1 cellular context compared by ENCODE assay signal in the genomic region with DNA sequence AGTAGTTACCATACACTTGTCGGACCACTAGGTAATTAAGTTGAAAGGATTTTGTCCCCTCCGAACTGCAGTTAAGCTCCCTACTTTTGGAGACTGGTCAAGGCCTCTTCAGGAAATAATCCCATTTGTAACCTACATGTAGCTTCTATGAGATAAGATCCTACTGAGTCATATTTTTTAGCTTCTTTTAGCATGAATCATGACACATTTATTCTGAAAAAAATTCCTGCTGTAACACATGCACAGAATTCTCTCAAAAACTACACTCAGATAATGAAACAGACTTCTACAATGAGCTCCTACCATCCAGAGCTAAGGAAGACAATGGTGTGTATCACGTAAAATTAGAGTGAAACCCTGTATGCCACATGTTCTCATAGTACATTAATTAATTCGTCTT.
TF ChIP-seq lines count a peak whose summit lies in the region.

No MANE protein-coding gene starts in this region.

TF ChIP-seq in GM23338, 12 proteins besides CTCF, POLR2A, EP300 and RAD21 (continued from another document):
- TF ChIP-seq, protein P1, sequence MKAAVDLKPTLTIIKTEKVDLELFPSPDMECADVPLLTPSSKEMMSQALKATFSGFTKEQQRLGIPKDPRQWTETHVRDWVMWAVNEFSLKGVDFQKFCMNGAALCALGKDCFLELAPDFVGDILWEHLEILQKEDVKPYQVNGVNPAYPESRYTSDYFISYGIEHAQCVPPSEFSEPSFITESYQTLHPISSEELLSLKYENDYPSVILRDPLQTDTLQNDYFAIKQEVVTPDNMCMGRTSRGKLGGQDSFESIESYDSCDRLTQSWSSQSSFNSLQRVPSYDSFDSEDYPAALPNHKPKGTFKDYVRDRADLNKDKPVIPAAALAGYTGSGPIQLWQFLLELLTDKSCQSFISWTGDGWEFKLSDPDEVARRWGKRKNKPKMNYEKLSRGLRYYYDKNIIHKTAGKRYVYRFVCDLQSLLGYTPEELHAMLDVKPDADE (IDR thresholded peaks at IDR 0.05), result no peak
- TF ChIP-seq EZH2 (IDR thresholded peaks at IDR 0.05; ENCODE audit: low read depth, unreplicated experiment), result no peak
- no peak for TF ChIP-seq CREB1 (CRISPR knock-in tag; IDR thresholded peaks at IDR 0.05; ENCODE audit: low read depth)
- TF ChIP-seq POLR2AphosphoS5 (IDR thresholded peaks at IDR 0.05; ENCODE audit: low read depth), result no peak
